ENCODE assay signal across 1 cellular context in genomic region chr11:3854977-3855807, GRCh38.
TF ChIP-seq lines count a peak whose summit lies in the region.

Gene STIM1, plus strand, starts transcription at chr11:3855664. Its CDS starts 607 bp downstream, at chr11:3856271.

TF ChIP-seq in K562, 482 proteins besides CTCF, POLR2A, EP300 and RAD21 (continued from another document):
- TF ChIP-seq E2F4 (CRISPR knock-in tag; IDR thresholded peaks at IDR 0.05; ENCODE audit: low read depth): peak; percentile 61
- TF ChIP-seq ZNF395 (CRISPR knock-in tag; IDR thresholded peaks at IDR 0.05): no peak
- TF ChIP-seq PATZ1 (CRISPR knock-in tag; IDR thresholded peaks at IDR 0.05; ENCODE audit: borderline replicate concordance): no peak
- no peak for TF ChIP-seq ELK3 (CRISPR knock-in tag; IDR thresholded peaks at IDR 0.05)
- peak; percentile 97 for TF ChIP-seq RB1 (IDR thresholded peaks at IDR 0.05; ENCODE audit: low read depth)
- TF ChIP-seq XRCC5 (IDR thresholded peaks at IDR 0.05; ENCODE audit: low read depth, low read length): peak; percentile 65; the same call in 1 of the 2 replicates
- peak; percentile 20; the same call in 1 of the 2 replicates for TF ChIP-seq ZBTB2 (IDR thresholded peaks at IDR 0.05)
- peak; percentile 65 for TF ChIP-seq E2F8 (IDR thresholded peaks at IDR 0.05; ENCODE audit: low read depth, partially characterized antibody)
- no peak for TF ChIP-seq MCM7 (IDR thresholded peaks at IDR 0.05)
- 0 out of 2 replicates have a peak, but pooled peaks have one; percentile 11 for TF ChIP-seq ETV5 (CRISPR knock-in tag; IDR thresholded peaks at IDR 0.05; ENCODE audit: low read depth)
- peak; percentile 83 for TF ChIP-seq POLR2G (IDR thresholded peaks at IDR 0.05; ENCODE audit: low read depth, low read length)
- TF ChIP-seq KLF13 (tag; IDR thresholded peaks at IDR 0.05; ENCODE audit: borderline replicate concordance, low read depth): peak; percentile 9; the same call in 1 of the 2 replicates
- 0 out of 2 replicates have a peak, but pooled peaks have one; percentile 17 for TF ChIP-seq ZNF431 (CRISPR knock-in tag; IDR thresholded peaks at IDR 0.05)
- no peak for TF ChIP-seq ZNF696 (CRISPR knock-in tag; conservative IDR thresholded peaks at IDR 0.05)
- TF ChIP-seq YBX1 (IDR thresholded peaks at IDR 0.05): no peak
- TF ChIP-seq PRPF4 (IDR thresholded peaks at IDR 0.05; ENCODE audit: insufficient read depth, low read depth, low read length, poor library complexity, severe bottlenecking): no peak
- TF ChIP-seq FOXP4 (CRISPR knock-in tag; IDR thresholded peaks at IDR 0.05; ENCODE audit: borderline replicate concordance): 0 out of 2 replicates have a peak, but pooled peaks have one; percentile 60
- TF ChIP-seq RNF2 (IDR thresholded peaks at IDR 0.05): peak; percentile 16; the same call in 1 of the 2 replicates
- no peak for TF ChIP-seq ZNF217 (CRISPR knock-in tag; IDR thresholded peaks at IDR 0.05)
- no peak for TF ChIP-seq SMARCE1 (IDR thresholded peaks at IDR 0.05)
- TF ChIP-seq CBX1 (IDR thresholded peaks at IDR 0.05; ENCODE audit: low read depth): peak; percentile 60; the same call in 1 of the 2 replicates
- TF ChIP-seq HNRNPL (IDR thresholded peaks at IDR 0.05; ENCODE audit: low read depth, low read length): peak; percentile 81
- TF ChIP-seq HES1 (IDR thresholded peaks at IDR 0.05; ENCODE audit: low read depth): no peak
- no peak for TF ChIP-seq DIDO1 (tag; IDR thresholded peaks at IDR 0.05; ENCODE audit: low read depth)
- TF ChIP-seq ZNF583 (CRISPR knock-in tag; IDR thresholded peaks at IDR 0.05): no peak
- TF ChIP-seq TBL1XR1 (IDR thresholded peaks at IDR 0.05; ENCODE audit: low read length in 2 of 2): peak in 1 of 2 experiments; percentile 32; a peak in 1 of 4 replicates
